20 cellular contexts compared by ENCODE assay signal in the genomic region with DNA sequence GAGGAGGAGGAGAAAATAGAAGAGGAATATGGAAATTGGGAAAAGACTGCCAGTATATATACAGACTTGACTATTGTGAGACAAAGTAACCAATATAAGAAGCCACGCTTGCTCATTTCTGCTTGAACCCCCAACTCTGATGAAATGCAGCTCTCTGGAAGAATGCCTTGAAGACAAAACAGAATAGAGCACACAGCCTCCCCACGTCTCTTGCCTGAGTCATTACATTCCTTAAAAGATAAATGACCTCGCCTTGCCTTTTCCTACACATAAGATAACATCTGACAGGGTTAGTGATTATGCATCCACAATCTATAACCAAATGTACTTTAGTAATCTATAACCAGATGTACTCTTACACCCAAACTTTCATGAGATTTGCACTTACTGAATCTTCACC.
A peak's percentile ranks its signal among the peaks of the same experiment; 100 is the strongest.
DNase-seq lines count a peak whose midpoint lies in the region; TF ChIP-seq lines count a peak whose summit lies in the region.
"Had no signal": no experiment of that assay in that cellular context is flagged by ENCODE, and none has a peak within 500 bp of the region (broad histone marks: within the 10 kb centered on the region; RNA-seq: fewer than 3 reads in every experiment).

No MANE protein-coding gene starts in this region.

- intact Hi-C loops in MCF 10A (cut with micrococcal nuclease): no loop called here
- intact Hi-C loops in breast epithelium (cut with DNase I; ENCODE audit: low total_unique reads): no loop called here

- WGBS in mesendoderm (ENCODE audit: extremely low coverage, insufficient coverage, low lambda C conversion rate): no CpG with 5 or more reads among the region's 3 CpGs

- no peak overlapping the region for H3K4me3 Mint-ChIP-seq in MCF 10A (ENCODE audit: unreplicated experiment)
- H3K4me3 Mint-ChIP-seq in activated CD4-positive, alpha-beta T cell treated with anti-CD3 and anti-CD28 coated beads, Interleukin-2, amount 10 ng/mL, durations not matched to agents 7 days and 5 days: no peak overlapping the region
- H3K4me3 Mint-ChIP-seq: activated naive CD8-positive, alpha-beta T cell treated with anti-CD3 and anti-CD28 coated beads, Interleukin-2, amount 50 U/mL, for 24 hours had no signal

- H2BK120ac ChIP-seq in mesendoderm (ENCODE audit: low read depth, low read length): no peak overlapping the region

- no peaks in the 10 kb centered on the region for H3K9me3 ChIP-seq in breast epithelium
- H3K9me3 ChIP-seq: BLaER1 treated with 17β-estradiol and CSF1 and Interleukin-3, amounts not matched to agents 10 nM and 100 nM; SJSA1 had no signal

- H2AK5ac ChIP-seq in mesendoderm (ENCODE audit: low read length): no peak overlapping the region

- H3K4me2 ChIP-seq in mesendoderm (ENCODE audit: low read length): no peak overlapping the region
- H3K4me2 ChIP-seq: BLaER1 treated with 17β-estradiol and CSF1 and Interleukin-3, amounts not matched to agents 10 nM and 100 nM had no signal

- H3K27me3 Mint-ChIP-seq in MCF 10A (ENCODE audit: insufficient read depth, unreplicated experiment): peaks cover 14% of the 10 kb centered on the region
- H3K27me3 Mint-ChIP-seq in activated CD4-positive, alpha-beta T cell treated with anti-CD3 and anti-CD28 coated beads, Interleukin-2, amount 10 ng/mL, durations not matched to agents 7 days and 5 days: peaks cover 8% of the 10 kb centered on the region

- H3K4me3 ChIP-seq in breast epithelium (no peak overlapping the region), epithelial cell of esophagus (ENCODE audit: low read length) (no peak overlapping the region), mesendoderm (ENCODE audit: low read length) (no peak overlapping the region)
- H3K4me3 ChIP-seq: BLaER1 treated with 17β-estradiol and CSF1 and Interleukin-3, amounts not matched to agents 10 nM and 100 nM; dorsolateral prefrontal cortex; SJSA1 had no signal

- no peak overlapping the region for H4K8ac ChIP-seq in mesendoderm (ENCODE audit: low read depth, low read length)

- H2BK15ac ChIP-seq in mesendoderm (replicated peaks; ENCODE audit: low read depth): no peak overlapping the region

- no peaks in the 10 kb centered on the region for H3K79me1 ChIP-seq in mesendoderm (ENCODE audit: low read length)

- H3K4ac ChIP-seq in mesendoderm (ENCODE audit: low read depth, low read length): no peak overlapping the region

- no peak overlapping the region for H3K56ac ChIP-seq in mesendoderm (ENCODE audit: low read length)

- peak overlapping the region; percentile 5 for H3K27ac Mint-ChIP-seq in MCF 10A (ENCODE audit: low read depth, unreplicated experiment)
- no peak overlapping the region for H3K27ac Mint-ChIP-seq in activated CD4-positive, alpha-beta T cell treated with anti-CD3 and anti-CD28 coated beads, Interleukin-2, amount 10 ng/mL, durations not matched to agents 7 days and 5 days
- H3K27ac Mint-ChIP-seq: activated naive CD8-positive, alpha-beta T cell treated with anti-CD3 and anti-CD28 coated beads, Interleukin-2, amount 50 U/mL, for 24 hours had no signal

- no TSS peak for BruUV-seq in MCF 10A (replicated peaks; lab: Mats Ljungman, UMichigan)

- TF ChIP-seq POLR2A in breast epithelium (IDR thresholded peaks at IDR 0.05): no peak

- TF ChIP-seq CTCF in MCF 10A (IDR thresholded peaks at IDR 0.05; ENCODE audit: unreplicated experiment) (no peak), breast epithelium (IDR thresholded peaks at IDR 0.05) (no peak), epithelial cell of esophagus (IDR thresholded peaks at IDR 0.05; ENCODE audit: insufficient read depth, low read depth, low read length, missing control alignments) (no peak)

- no peak overlapping the region for H3K23ac ChIP-seq in mesendoderm (ENCODE audit: low read length)

- H3K36me3 ChIP-seq in breast epithelium: no peaks in the 10 kb centered on the region
- H3K36me3 ChIP-seq in mesendoderm (ENCODE audit: control insufficient read depth, insufficient read depth, low read length): no peaks in the 10 kb centered on the region
- H3K36me3 ChIP-seq: BLaER1 treated with 17β-estradiol and CSF1 and Interleukin-3, amounts not matched to agents 10 nM and 100 nM; SJSA1; WERI-Rb-1 had no signal

- no peak overlapping the region for H3K27ac ChIP-seq in breast epithelium
- no peak overlapping the region for H3K27ac ChIP-seq in mesendoderm (ENCODE audit: low read depth, low read length)
- H3K27ac ChIP-seq: BLaER1 treated with 17β-estradiol and CSF1 and Interleukin-3, amounts not matched to agents 10 nM and 100 nM; dorsolateral prefrontal cortex; epithelial cell of prostate; SJSA1; WERI-Rb-1 had no signal

- H4K5ac ChIP-seq in mesendoderm (ENCODE audit: low read length): no peak overlapping the region

- peak; percentile 16 for DNase-seq in MCF 10A (ENCODE audit: unreplicated experiment)
- DNase-seq in breast epithelium (ENCODE audit: low spot score in 2 of 2): no peak
- DNase-seq in epithelial cell of esophagus (ENCODE audit: low read depth): peak; percentile 37
- DNase-seq in mesendoderm: peak; percentile 61
- DNase-seq in midbrain (lab: John Stamatoyannopoulos, UW): no peak
- DNase-seq in ecto neural progenitor cell (ENCODE audit: low spot score): no peak
- no peak for DNase-seq in activated CD4-positive, alpha-beta T cell treated with anti-CD3 and anti-CD28 coated beads, Interleukin-2, amount 10 ng/mL, durations not matched to agents 7 days and 5 days
- no peak for DNase-seq in NCI-H2227 treated with DMSO at 0.1 percent for 48 hours (lab: John Stamatoyannopoulos, UW)
- DNase-seq: activated CD4-positive, alpha-beta T cell treated with anti-CD3 and anti-CD28 coated beads, Interleukin-2, amount 50 U/mL, for 48 hours; activated effector memory CD4-positive, alpha-beta T cell treated with anti-CD3 and anti-CD28 coated beads, Interleukin-2, amount 50 U/mL, for 16 hours; activated naive CD8-positive, alpha-beta T cell treated with anti-CD3 and anti-CD28 coated beads, Interleukin-2, amount 50 U/mL, for 24 hours; dorsolateral prefrontal cortex; left ventricle myocardium superior; NCI-H1105; NCI-H510A; stimulated activated CD4-positive, alpha-beta T cell treated with anti-CD3 and anti-CD28 coated beads, Interleukin-12 subunit alpha, Interleukin-12 subunit beta, amount 100 ng/mL, for 4 hours; WERI-Rb-1 had no signal

- H3K36me3 Mint-ChIP-seq in MCF 10A (ENCODE audit: insufficient read depth, unreplicated experiment): no peaks in the 10 kb centered on the region
- H3K36me3 Mint-ChIP-seq in activated CD4-positive, alpha-beta T cell treated with anti-CD3 and anti-CD28 coated beads, Interleukin-2, amount 10 ng/mL, durations not matched to agents 7 days and 5 days (ENCODE audit: low read depth): no peaks in the 10 kb centered on the region

- no peak overlapping the region for H3K9ac ChIP-seq in mesendoderm (ENCODE audit: low read length)
- H3K9ac ChIP-seq: BLaER1 treated with 17β-estradiol and CSF1 and Interleukin-3, amounts not matched to agents 10 nM and 100 nM had no signal

- H3K18ac ChIP-seq in mesendoderm (ENCODE audit: low read length): no peak overlapping the region

- no peaks in the 10 kb centered on the region for H3K79me2 ChIP-seq in mesendoderm (ENCODE audit: control insufficient read depth, insufficient read depth, low read length)

- POLR2A ChIA-PET in MCF 10A (lab: Yijun Ruan, JAX): interaction anchor here (0.6 kb wide), 2 partner anchors 15 to 383 kb away, joined by 3 read pairs; no protein-coding TSS in a partner anchor
- POLR2A ChIA-PET in activated CD4-positive, alpha-beta T cell treated with anti-CD3 and anti-CD28 coated beads, Interleukin-2, amount 10 ng/mL, durations not matched to agents 7 days and 5 days (lab: Charles Lee): no interaction called here

- no peaks in the 10 kb centered on the region for H3K4me1 ChIP-seq in breast epithelium
- no peaks in the 10 kb centered on the region for H3K4me1 ChIP-seq in mesendoderm (ENCODE audit: control insufficient read depth, low read depth, low read length)
- H3K4me1 ChIP-seq: BLaER1 treated with 17β-estradiol and CSF1 and Interleukin-3, amounts not matched to agents 10 nM and 100 nM; SJSA1 had no signal

- H3K27me3 ChIP-seq in breast epithelium (no peaks in the 10 kb centered on the region), mesendoderm (ENCODE audit: insufficient read depth, low read length, poor library complexity) (no peaks in the 10 kb centered on the region)
- H3K27me3 ChIP-seq: BLaER1 treated with 17β-estradiol and CSF1 and Interleukin-3, amounts not matched to agents 10 nM and 100 nM had no signal

- no peak overlapping the region for H2BK5ac ChIP-seq in mesendoderm (ENCODE audit: low read length)

- H3K9me3 Mint-ChIP-seq in MCF 10A (ENCODE audit: unreplicated experiment): no peaks in the 10 kb centered on the region
- H3K9me3 Mint-ChIP-seq in activated CD4-positive, alpha-beta T cell treated with anti-CD3 and anti-CD28 coated beads, Interleukin-2, amount 10 ng/mL, durations not matched to agents 7 days and 5 days: no peaks in the 10 kb centered on the region
- H3K9me3 Mint-ChIP-seq: activated naive CD8-positive, alpha-beta T cell treated with anti-CD3 and anti-CD28 coated beads, Interleukin-2, amount 50 U/mL, for 24 hours had no signal

- CTCF ChIA-PET in MCF 10A (lab: Yijun Ruan, JAX): interaction anchor here (1.2 kb wide), 1 partner anchor 24 kb away, joined by 9 read pairs; no protein-coding TSS in a partner anchor
- CTCF ChIA-PET in activated CD4-positive, alpha-beta T cell treated with anti-CD3 and anti-CD28 coated beads, Interleukin-2, amount 10 ng/mL, durations not matched to agents 7 days and 5 days (lab: Charles Lee): no interaction called here

- H3K4me1 Mint-ChIP-seq in MCF 10A (ENCODE audit: insufficient read depth, unreplicated experiment): peaks cover 12% of the 10 kb centered on the region
- no peaks in the 10 kb centered on the region for H3K4me1 Mint-ChIP-seq in activated CD4-positive, alpha-beta T cell treated with anti-CD3 and anti-CD28 coated beads, Interleukin-2, amount 10 ng/mL, durations not matched to agents 7 days and 5 days
- H3K4me1 Mint-ChIP-seq: activated naive CD8-positive, alpha-beta T cell treated with anti-CD3 and anti-CD28 coated beads, Interleukin-2, amount 50 U/mL, for 24 hours had no signal

Comparison
In these comparisons a context has a peak if more than half of its experiments do, and no peak if none do; other contexts are left out.
1. DNase-seq: peak in MCF 10A (single experiment), epithelial cell of esophagus (single experiment) and mesendoderm (single experiment); none in breast epithelium (0 of 2), midbrain (single experiment), ecto neural progenitor cell (single experiment), activated CD4-positive, alpha-beta T cell treated with anti-CD3 and anti-CD28 coated beads, Interleukin-2, amount 10 ng/mL, durations not matched to agents 7 days and 5 days (single experiment) and NCI-H2227 treated with DMSO at 0.1 percent for 48 hours (single experiment).